Comparison of ENCODE assay signal across 17 cellular contexts in the genomic region with DNA sequence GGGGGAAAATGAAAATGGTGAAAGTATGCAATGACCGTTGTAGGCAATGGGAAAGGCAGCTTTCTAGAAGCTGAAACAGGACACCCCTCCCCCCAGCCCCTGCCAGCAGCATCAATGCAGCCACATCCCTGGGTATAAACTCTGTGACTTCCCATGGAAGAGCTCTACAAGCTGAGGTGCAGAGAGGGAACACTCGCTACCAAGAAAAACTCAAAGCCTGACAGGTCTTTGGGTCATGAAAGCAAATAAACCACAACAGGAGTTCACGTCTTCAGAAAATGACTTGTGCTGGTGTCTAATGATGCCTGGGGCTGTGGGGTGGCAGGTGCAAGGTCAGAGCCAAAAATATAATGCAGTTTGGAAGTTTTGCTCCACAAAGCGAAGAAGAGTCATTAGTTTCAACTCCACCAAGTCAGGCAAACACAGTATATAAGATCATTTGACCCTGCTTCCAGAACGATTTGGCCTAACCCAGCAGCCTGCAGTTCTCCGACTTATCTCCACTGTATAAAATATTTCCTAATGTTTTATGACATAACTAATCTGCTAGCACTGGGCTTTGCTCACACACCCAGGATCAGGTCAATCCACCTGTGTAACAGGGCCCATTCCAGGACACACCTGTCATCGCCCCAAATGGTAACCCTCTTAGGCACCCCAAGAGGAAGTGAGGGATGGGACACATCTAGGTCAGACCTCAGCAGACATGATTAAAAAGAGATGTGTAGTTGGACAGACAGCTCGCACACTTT.
DNase-seq lines count a peak whose midpoint lies in the region; ATAC-seq and TF ChIP-seq lines count a peak whose summit lies in the region.
"Had no signal": no experiment of that assay in that cellular context is flagged by ENCODE, and none has a peak within 500 bp of the region (broad histone marks: within the 10 kb centered on the region; RNA-seq: fewer than 3 reads in every experiment).

No MANE protein-coding gene starts in this region.

- H3K36me3 ChIP-seq in right atrium auricular region, result no peaks in the 10 kb centered on the region
- no peaks in the 10 kb centered on the region for H3K36me3 ChIP-seq in mucosa of stomach (ENCODE audit: control insufficient read depth, insufficient read depth, low read length)
- H3K36me3 ChIP-seq in aorta (ENCODE audit: control insufficient read depth in 1 of 2, insufficient read depth in 2 of 2, low read length in 1 of 2), result no peaks in the 10 kb centered on the region
- no peaks in the 10 kb centered on the region for H3K36me3 ChIP-seq in effector memory CD4-positive, alpha-beta T cell (ENCODE audit: control insufficient read depth, insufficient read depth, low read length)
- H3K36me3 ChIP-seq: upper lobe of left lung had no signal

- DNase-seq in Right ventricle myocardium superior (no peak), right atrium auricular region (ENCODE audit: low spot score) (no peak), coronary artery (ENCODE audit: low spot score) (no peak), aorta (no peak), putamen (ENCODE audit: low spot score) (no peak)
- no peak for DNase-seq in effector memory CD4-positive, alpha-beta T cell
- DNase-seq: activated B cell treated with CpG ODN at 0.5 μM for 24 hours; CD8-positive, alpha-beta memory T cell; EL; NCI-H1048; T-cell; upper lobe of left lung had no signal

- H3K4me3 ChIP-seq in right atrium auricular region, result no peak overlapping the region
- H3K4me3 ChIP-seq in coronary artery, result peak overlapping the region; percentile 30
- H3K4me3 ChIP-seq in mucosa of stomach (ENCODE audit: low read length), result no peak overlapping the region
- H3K4me3 ChIP-seq in aorta (ENCODE audit: low read length in 2 of 2), result no peak overlapping the region
- H3K4me3 ChIP-seq in effector memory CD4-positive, alpha-beta T cell (ENCODE audit: insufficient read depth, low read depth, low read length, poor library complexity, severe bottlenecking), result no peak overlapping the region
- H3K4me3 ChIP-seq: skin epidermis, upper lobe of left lung had no signal

- ATAC-seq in Right ventricle myocardium superior (ENCODE audit: poor library complexity) (peak; percentile 28), aorta (ENCODE audit: low FRiP score) (peak; percentile 43), HG03025 (IDR thresholded peaks at IDR 0.05; ENCODE audit: low FRiP score, unreplicated experiment) (no peak)
- ATAC-seq: activated T-helper 17 cell treated with anti-CD3 and anti-CD28 coated beads, Interleukin-2, amount 50 U/mL, for 72 hours; stimulated activated memory B cell treated with anti-CD40 and anti-IgM and Interleukin-4, amounts not matched to agents 10 μg/mL and 1 μg/mL and 100 μg/mL, for 72 hours; T-cell had no signal

- H3K27me3 ChIP-seq in right atrium auricular region (no peaks in the 10 kb centered on the region), mucosa of stomach (ENCODE audit: control insufficient read depth, insufficient read depth, low read length) (no peaks in the 10 kb centered on the region), aorta (ENCODE audit: control insufficient read depth in 1 of 2, insufficient read depth in 2 of 2, low read length in 1 of 2) (no peaks in the 10 kb centered on the region)
- no peaks in the 10 kb centered on the region for H3K27me3 ChIP-seq in effector memory CD4-positive, alpha-beta T cell (replicated peaks; ENCODE audit: control insufficient read depth, insufficient read depth, low read length, poor library complexity, severe bottlenecking)
- H3K27me3 ChIP-seq: upper lobe of left lung had no signal

- TF ChIP-seq CTCF in right atrium auricular region (IDR thresholded peaks at IDR 0.05) (no peak), coronary artery (IDR thresholded peaks at IDR 0.05) (no peak)

- no peaks in the 10 kb centered on the region for H3K9me3 ChIP-seq in right atrium auricular region
- no peaks in the 10 kb centered on the region for H3K9me3 ChIP-seq in mucosa of stomach (ENCODE audit: control insufficient read depth, low read length)
- no peaks in the 10 kb centered on the region for H3K9me3 ChIP-seq in aorta (ENCODE audit: control insufficient read depth, low read length)
- H3K9me3 ChIP-seq in effector memory CD4-positive, alpha-beta T cell (ENCODE audit: control insufficient read depth, low read length), result no peaks in the 10 kb centered on the region
- H3K9me3 ChIP-seq: upper lobe of left lung had no signal

- H3K4me1 ChIP-seq in right atrium auricular region (peaks cover 0 to 15% of the 10 kb centered on the region in 2 donors), mucosa of stomach (ENCODE audit: control insufficient read depth, insufficient read depth, low read length) (peaks cover 37% of the 10 kb centered on the region), aorta (ENCODE audit: control insufficient read depth in 1 of 2, insufficient read depth in 2 of 2, low read length in 2 of 2) (peaks cover 0 to 2% of the 10 kb centered on the region in 2 donors)
- H3K4me1 ChIP-seq in effector memory CD4-positive, alpha-beta T cell (ENCODE audit: control insufficient read depth, insufficient read depth, low read length, poor library complexity, severe bottlenecking), result no peaks in the 10 kb centered on the region
- H3K4me1 ChIP-seq: upper lobe of left lung had no signal

- intact Hi-C loops in Right ventricle myocardium superior (cut with DNase I) (no loop called here), aorta (cut with DNase I) (no loop called here)

- H3K27ac ChIP-seq in right atrium auricular region (peak overlapping the region in 1 of 2 donors; percentile 35), coronary artery (no peak overlapping the region), aorta (ENCODE audit: low read depth in 1 of 2, low read length in 2 of 2) (no peak overlapping the region)
- H3K27ac ChIP-seq in effector memory CD4-positive, alpha-beta T cell (ENCODE audit: insufficient read depth, low read length, poor library complexity, severe bottlenecking), result no peak overlapping the region
- H3K27ac ChIP-seq: upper lobe of left lung had no signal

- peak overlapping the region; percentile 54 for H3K9ac ChIP-seq in mucosa of stomach (ENCODE audit: low read length)

- WGBS in aorta, 2 donors, result 80 to 88% methylated on average over 8 of the region's 8 CpGs
